ENCODE assay signal across 21 cellular contexts in genomic region chr19:15231256-15231655, GRCh38. TPM values are rescaled to one million over a fixed set of nuclear protein-coding genes. Genes with fewer than 3 reads are reported as not detected.
A peak's percentile ranks its signal among the peaks of the same experiment; 100 is the strongest.
DNase-seq lines count a peak whose midpoint lies in the region; ATAC-seq and TF ChIP-seq lines count a peak whose summit lies in the region.
"Had no signal": no experiment of that assay in that cellular context is flagged by ENCODE, and none has a peak within 500 bp of the region (broad histone marks: within the 10 kb centered on the region; RNA-seq: fewer than 3 reads in every experiment).

No MANE protein-coding gene starts in this region.

- no peaks in the 10 kb centered on the region for H3K9me2 ChIP-seq in GM23338 (ENCODE audit: insufficient read depth)

- peaks cover 20% of the 10 kb centered on the region for H3K27me3 Mint-ChIP-seq in GM23338 (ENCODE audit: insufficient read depth, low read depth, poor library complexity)

- no peaks in the 10 kb centered on the region for H3K79me2 ChIP-seq in GM23338 (replicated peaks; ENCODE audit: insufficient read depth)

- H3K27ac Mint-ChIP-seq in GM23338 = no peak overlapping the region
- H3K27ac Mint-ChIP-seq in stimulated activated effector memory CD8-positive, alpha-beta T cell treated with anti-CD3 and anti-CD28 coated beads, Interleukin-12 subunit alpha, Interleukin-12 subunit beta, amount 100 ng/mL, for 72 hours = peak overlapping the region; percentile 9

- peak overlapping the region; percentile 82 for H3K4me3 Mint-ChIP-seq in GM23338
- H3K4me3 Mint-ChIP-seq in stimulated activated effector memory CD8-positive, alpha-beta T cell treated with anti-CD3 and anti-CD28 coated beads, Interleukin-12 subunit alpha, Interleukin-12 subunit beta, amount 100 ng/mL, for 72 hours = no peak overlapping the region

- no peak for TF ChIP-seq CTCF in GM23338 (conservative IDR thresholded peaks at IDR 0.05; ENCODE audit: low read depth in 2 of 2)
- TF ChIP-seq CTCF in Panc1 (IDR thresholded peaks at IDR 0.05) = no peak

- H3K27me3 ChIP-seq in GM23338 (ENCODE audit: insufficient read depth) = no peaks in the 10 kb centered on the region
- no peaks in the 10 kb centered on the region for H3K27me3 ChIP-seq in Panc1 (ENCODE audit: control insufficient read depth, insufficient read depth, low read length)
- no peaks in the 10 kb centered on the region for H3K27me3 ChIP-seq in iPS-20b (ENCODE audit: insufficient read depth, low read length)
- H3K27me3 ChIP-seq: MG63 had no signal

- peaks cover 12% of the 10 kb centered on the region; the same call in 1 of the 2 replicates for H3K36me3 ChIP-seq in GM23338 (ENCODE audit: insufficient read depth)
- H3K36me3 ChIP-seq in Panc1 (ENCODE audit: control insufficient read depth, insufficient read depth, low read length) = no peaks in the 10 kb centered on the region
- H3K36me3 ChIP-seq in iPS-20b (ENCODE audit: insufficient read depth, low read depth, low read length) = peaks cover 21% of the 10 kb centered on the region

- H3K4me1 Mint-ChIP-seq in GM23338 = peaks cover 7% of the 10 kb centered on the region; the same call in 2 of the 3 replicates
- H3K4me1 Mint-ChIP-seq in stimulated activated effector memory CD8-positive, alpha-beta T cell treated with anti-CD3 and anti-CD28 coated beads, Interleukin-12 subunit alpha, Interleukin-12 subunit beta, amount 100 ng/mL, for 72 hours = peaks cover 16% of the 10 kb centered on the region

- no peak overlapping the region for H2AFZ ChIP-seq in GM23338

- H3K4me3 ChIP-seq in GM23338 = peak overlapping the region; percentile 86
- no peak overlapping the region for H3K4me3 ChIP-seq in Panc1 (ENCODE audit: low read depth in 2 of 2, low read length in 2 of 2)
- peak overlapping the region; percentile 82 for H3K4me3 ChIP-seq in iPS-20b (ENCODE audit: low read length)
- H3K4me3 ChIP-seq: MG63 had no signal

- intact Hi-C loops in Panc1 (cut with micrococcal nuclease; ENCODE audit: unreplicated experiment) = no loop called here
- intact Hi-C loops in head of caudate nucleus (cut with DNase I) = no loop called here

- peak overlapping the region; percentile 78; the same call in 1 of the 2 replicates for H3K9ac ChIP-seq in iPS-20b (ENCODE audit: low read depth, low read length)

- H3K27ac ChIP-seq in GM23338 (ENCODE audit: low read depth) (no peak overlapping the region), Panc1 (ENCODE audit: low read length) (no peak overlapping the region), iPS-20b (ENCODE audit: low read length) (no peak overlapping the region)

- DNase-seq in GM23338 (ENCODE audit: low spot score) (no peak), Panc1 (ENCODE audit: low read depth, low spot score) (no peak), head of caudate nucleus (no peak), amygdala (lab: John Stamatoyannopoulos, UW) (no peak), NCI-H2227 treated with DMSO at 0.1 percent for 48 hours (lab: John Stamatoyannopoulos, UW) (no peak)
- DNase-seq in stimulated activated effector memory CD8-positive, alpha-beta T cell treated with anti-CD3 and anti-CD28 coated beads, Interleukin-12 subunit alpha, Interleukin-12 subunit beta, amount 100 ng/mL, for 72 hours (ENCODE audit: low spot score in 2 of 2) = no peak
- DNase-seq: activated CD4-positive, alpha-beta T cell treated with anti-CD3 and anti-CD28 coated beads, Interleukin-2, amount 50 U/mL, for 4 hours; activated naive CD4-positive, alpha-beta T cell treated with Interleukin-2 at 50 U/mL for 16 hours; activated T-cell treated with anti-CD3 and anti-CD28 coated beads for 4 hours; Calu3; effector CD4-positive, alpha-beta T cell; MG63; midbrain; NCI-H1436; NCI-H69; SIG-M5; stimulated activated CD4-positive, alpha-beta T cell treated with anti-CD3 and anti-CD28 coated beads, Interleukin-12 subunit alpha, Interleukin-12 subunit beta, amount 100 ng/mL, for 4 hours had no signal

- H3K9me3 ChIP-seq in Panc1 (ENCODE audit: control insufficient read depth, insufficient read depth, low read depth, low read length) (no peaks in the 10 kb centered on the region), iPS-20b (ENCODE audit: insufficient read depth, low read depth, low read length) (no peaks in the 10 kb centered on the region)
- H3K9me3 ChIP-seq: MG63 had no signal

- H3K4me1 ChIP-seq in GM23338 (ENCODE audit: insufficient read depth) = no peaks in the 10 kb centered on the region; the same call in 1 of the 2 replicates
- H3K4me1 ChIP-seq in Panc1 (ENCODE audit: control insufficient read depth, insufficient read depth, low read length) = no peaks in the 10 kb centered on the region
- H3K4me1 ChIP-seq in iPS-20b (ENCODE audit: insufficient read depth, low read length) = no peaks in the 10 kb centered on the region

- CTCF ChIA-PET in Panc1 (lab: Charles Lee) = no interaction called here

- H3K4me2 ChIP-seq in GM23338 = peak overlapping the region; percentile 93

- in situ Hi-C loops in Panc1 (cut with HindIII; ENCODE audit: low pct_unique_long_range_greater_than_20kb, low sequenced_read_pairs) = no loop called here

- H4K20me1 ChIP-seq in GM23338 (replicated peaks; ENCODE audit: insufficient read depth) = peaks cover 9% of the 10 kb centered on the region; the same call in 1 of the 2 replicates

- peaks cover 24% of the 10 kb centered on the region for H3F3A ChIP-seq in GM23338 (replicated peaks; ENCODE audit: low read depth)

- ATAC-seq in GM23338 (no peak), Panc1 (peak; percentile 33; the same call in 1 of the 2 replicates)
- no peak for ATAC-seq in stimulated activated effector memory CD8-positive, alpha-beta T cell treated with anti-CD3 and anti-CD28 coated beads, Interleukin-12 subunit alpha, Interleukin-12 subunit beta, amount 100 ng/mL, for 72 hours

- peaks cover 18% of the 10 kb centered on the region for H3K36me3 Mint-ChIP-seq in GM23338 (ENCODE audit: low read depth)
- peaks cover 29% of the 10 kb centered on the region for H3K36me3 Mint-ChIP-seq in stimulated activated effector memory CD8-positive, alpha-beta T cell treated with anti-CD3 and anti-CD28 coated beads, Interleukin-12 subunit alpha, Interleukin-12 subunit beta, amount 100 ng/mL, for 72 hours

- BruUV-seq in Panc1 (replicated peaks; lab: Mats Ljungman, UMichigan) = no TSS peak

- H3K9me3 Mint-ChIP-seq in GM23338 = no peaks in the 10 kb centered on the region; the same call in 2 of the 3 replicates
- no peaks in the 10 kb centered on the region for H3K9me3 Mint-ChIP-seq in stimulated activated effector memory CD8-positive, alpha-beta T cell treated with anti-CD3 and anti-CD28 coated beads, Interleukin-12 subunit alpha, Interleukin-12 subunit beta, amount 100 ng/mL, for 72 hours

- POLR2A ChIA-PET in Panc1 (lab: Charles Lee) = no interaction called here

TF ChIP-seq in GM23338, 12 proteins besides CTCF, POLR2A, EP300 and RAD21:
- TF ChIP-seq CREB1 (CRISPR knock-in tag; IDR thresholded peaks at IDR 0.05; ENCODE audit: low read depth) = no peak
- TF ChIP-seq ZNF114 (CRISPR knock-in tag; IDR thresholded peaks at IDR 0.05) = no peak
- no peak for TF ChIP-seq ETS1 (IDR thresholded peaks at IDR 0.05)
- TF ChIP-seq EZH2phosphoT487 (IDR thresholded peaks at IDR 0.05; ENCODE audit: unreplicated experiment) = no peak
- TF ChIP-seq NANOG (IDR thresholded peaks at IDR 0.05; ENCODE audit: borderline replicate concordance) = no peak
- TF ChIP-seq POLR2AphosphoS5 (IDR thresholded peaks at IDR 0.05; ENCODE audit: low read depth) = no peak
- no peak for TF ChIP-seq REST (IDR thresholded peaks at IDR 0.05; ENCODE audit: unreplicated experiment)

RNA-seq across cellular contexts. Expression of gene EPHX3, which starts 1.0 kb away (rescaled TPM):
- total RNA-seq in GM23338 (2014; rRNA removed; shearing (Covaris generic)) = 15.0 and 24.8 TPM in 2 replicates
- polyA plus RNA-seq in GM23338 (2016; fragmentation: Nextera tagmentation; extraction: Ambion mirVana) = 19.7 and 19.8 TPM in 2 replicates
- total RNA-seq in Panc1 (2021; ENCODE audit: unreplicated experiment) = 0.31 TPM
- polyA plus RNA-seq in Panc1 (2012; ENCODE audit: insufficient read length) = 0.17 TPM
- total RNA-seq: G401; T-helper 1 cell treated with Interleukin-12 subunit alpha and Interleukin-12 subunit beta and Interleukin-4 antibody, amounts not matched to agents 30 ng/mL and 1 ng/mL, for 36 hours had no signal
- polyA plus RNA-seq: IgD-negative memory B cell had no signal

RNA-seq across cellular contexts. Expression of gene NOTCH3, which starts 30.5 kb away (rescaled TPM):
- total RNA-seq in GM23338 (2014; rRNA removed; shearing (Covaris generic)) = 151 and 172 TPM in 2 replicates
- polyA plus RNA-seq in GM23338 (2016; fragmentation: Nextera tagmentation; extraction: Ambion mirVana) = 24.3 and 25.0 TPM in 2 replicates
- 5.3 TPM for total RNA-seq in Panc1 (2021; ENCODE audit: unreplicated experiment)
- 20.8 TPM for polyA plus RNA-seq in Panc1 (2012; ENCODE audit: insufficient read length)
- total RNA-seq: T-helper 1 cell treated with Interleukin-12 subunit alpha and Interleukin-12 subunit beta and Interleukin-4 antibody, amounts not matched to agents 30 ng/mL and 1 ng/mL, for 36 hours had no signal
- polyA plus RNA-seq: IgD-negative memory B cell had no signal

Comparison
In these comparisons a context has a peak if more than half of its experiments do, and no peak if none do; other contexts are left out.
1. H3K4me3 ChIP-seq: peak in GM23338 (single experiment) and iPS-20b (single experiment); none in Panc1 (0 of 2).
2. RNA of gene EPHX3, which starts 1.0 kb away (total RNA-seq): 15.0 to 24.8 TPM in GM23338; 0.31 TPM in Panc1 (single experiment); every median in the first group is over 10 times any median in the second.
3. RNA of gene NOTCH3, which starts 30.5 kb away (total RNA-seq): 151 to 172 TPM in GM23338; 5.3 TPM in Panc1 (single experiment); every median in the first group is over 10 times any median in the second.